In the genomic region with DNA sequence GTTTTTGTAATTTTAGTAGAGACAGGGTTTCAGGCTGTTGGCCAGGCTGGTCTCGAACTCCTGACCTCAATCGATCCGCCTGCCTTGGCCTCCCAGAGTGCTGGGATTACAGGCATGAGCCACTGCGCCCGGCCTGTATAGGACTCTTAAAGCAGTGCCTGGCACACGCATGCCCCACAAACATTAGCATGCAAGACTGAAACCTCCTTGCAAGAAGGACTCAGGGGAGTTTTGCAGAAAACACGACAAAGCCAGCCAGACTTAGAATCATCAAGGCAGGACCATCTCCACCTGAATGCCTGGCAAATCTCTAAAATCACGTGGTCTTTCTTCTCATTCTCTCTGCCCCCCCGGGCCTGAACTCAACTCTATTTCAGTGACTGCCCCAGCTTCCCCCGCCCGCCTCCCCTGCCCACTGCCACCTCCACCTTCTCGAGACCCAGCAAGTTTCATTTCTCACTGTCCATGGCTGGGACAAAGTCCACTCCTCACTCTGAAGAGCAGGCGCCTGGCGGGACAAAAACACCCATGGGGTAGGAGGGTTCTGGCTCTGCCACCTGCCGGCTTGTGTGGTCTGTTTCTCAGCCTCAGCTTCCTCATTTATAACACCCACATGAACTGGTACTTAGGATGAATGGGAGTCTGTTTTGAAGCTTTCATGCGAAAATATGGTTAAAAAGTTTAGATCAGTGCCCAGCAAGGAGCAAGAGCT, we compare ENCODE assay signal across 9 cellular contexts. TPM values are rescaled to one million over a fixed set of nuclear protein-coding genes. Genes with fewer than 3 reads are reported as not detected.
DNase-seq lines count a peak whose midpoint lies in the region; ATAC-seq, FAIRE-seq and TF ChIP-seq lines count a peak whose summit lies in the region.
"Had no signal": no experiment of that assay in that cellular context is flagged by ENCODE, and none has a peak within 500 bp of the region (broad histone marks: within the 10 kb centered on the region; RNA-seq: fewer than 3 reads in every experiment).

No MANE protein-coding gene starts in this region.

- H3K4me1 Mint-ChIP-seq in neural crest cell: peaks cover 7% of the 10 kb centered on the region

- 79% methylated on average over 11 of the region's 16 CpGs for WGBS in K562 (ENCODE audit: insufficient coverage, low coverage, missing lambda C conversion rate)

- no peak overlapping the region for H3K4me2 ChIP-seq in K562 (ENCODE audit: insufficient read depth, low read length)

- peaks cover 31% of the 10 kb centered on the region for H3K79me2 ChIP-seq in K562 (ENCODE audit: control insufficient read depth, insufficient read depth, low read length)

- no peak for FAIRE-seq in K562 (lab: Jason Lieb, UNC)

- in situ Hi-C loops in KBM-7 (cut with MboI; ENCODE audit: low pct_unique_long_range_greater_than_20kb, low sequenced_read_pairs): no loop called here
- in situ Hi-C loops in K562 (cut with MboI): no loop called here

- H3K9ac ChIP-seq in K562 (ENCODE audit: insufficient read depth in 1 of 2, low read depth in 2 of 2, low read length in 2 of 2): peak overlapping the region in 1 of 2 experiments; percentile 71; a peak in 2 of 4 replicates

- H3K4me1 ChIP-seq in K562 (replicated peaks in 1 of 2; ENCODE audit: control insufficient read depth in 2 of 2, insufficient read depth in 2 of 2, low read length in 2 of 2): peaks cover 7 to 15% of the 10 kb centered on the region in 2 experiments; a peak in 4 of 5 replicates

- H4K20me1 ChIP-seq in K562 (replicated peaks; ENCODE audit: control insufficient read depth, insufficient read depth, low read length): no peaks in the 10 kb centered on the region

- H2AFZ ChIP-seq in K562 (ENCODE audit: low read depth, low read length): no peak overlapping the region

- POLR2A ChIA-PET in K562 (lab: Yijun Ruan, JAX): interaction anchor here (0.6 to 2.8 kb wide), 3 partner anchors 9 to 189 kb away, joined by 3 to 7 read pairs (median 3); no protein-coding TSS in a partner anchor

- no peaks in the 10 kb centered on the region for H3K36me3 Mint-ChIP-seq in neural crest cell (ENCODE audit: low read depth)

- H3K9me1 ChIP-seq in K562 (ENCODE audit: control insufficient read depth, insufficient read depth, low read length): no peaks in the 10 kb centered on the region

- peak; percentile 19 for DNase-seq in DMS53 treated with DMSO at 0.1 percent for 48 hours (lab: John Stamatoyannopoulos, UW; ENCODE audit: unreplicated experiment)
- peak; percentile 63 for DNase-seq in KBM-7
- DNase-seq in K562 (ENCODE audit: extremely low read depth in 1 of 4, low spot score in 3 of 4): peak in 2 of 4 experiments; percentile 6
- no peak for DNase-seq in neural crest cell (ENCODE audit: low read depth, low spot score)
- DNase-seq in NCI-H146 treated with DMSO at 0.1 percent for 48 hours (lab: John Stamatoyannopoulos, UW; ENCODE audit: unreplicated experiment): no peak
- DNase-seq in COR-L47 (lab: John Stamatoyannopoulos, UW): no peak
- DNase-seq in RKO (ENCODE audit: low spot score): no peak
- no peak for DNase-seq in hepatic stellate cell (ENCODE audit: low spot score)
- DNase-seq: cortex of kidney had no signal

- CTCF ChIA-PET in K562 (lab: Yijun Ruan, JAX; ENCODE audit: low intra/inter-chr PET ratio): no interaction called here

- H3K4me3 Mint-ChIP-seq in neural crest cell: peak overlapping the region; percentile 56

- no peak for TF ChIP-seq CTCF in K562 (IDR thresholded peaks at IDR 0.05 in 2 of 3, conservative IDR thresholded peaks at IDR 0.05 in 1 of 3; ENCODE audit: insufficient read depth in 2 of 3, low read depth in 1 of 3, low read length in 3 of 3)
- no peak for TF ChIP-seq CTCF in neural crest cell (conservative IDR thresholded peaks at IDR 0.05)

- no peak for TF ChIP-seq EP300 in K562 (IDR thresholded peaks at IDR 0.05; ENCODE audit: low read length)

- no peak overlapping the region for H3K4me3 ChIP-seq in K562

- H3K27me3 ChIP-seq in K562 (ENCODE audit: control insufficient read depth in 2 of 2, insufficient read depth in 2 of 2, low read length in 2 of 2): no peaks in the 10 kb centered on the region

- no peaks in the 10 kb centered on the region for H3K9me3 Mint-ChIP-seq in neural crest cell

- no peaks in the 10 kb centered on the region; the same call in 1 of the 2 replicates for H3K9me3 ChIP-seq in K562 (replicated peaks; ENCODE audit: control insufficient read depth, insufficient read depth, low read depth, low read length)

- no peak for TF ChIP-seq RAD21 in K562 (CRISPR knock-in tag; conservative IDR thresholded peaks at IDR 0.05 in 1 of 2, IDR thresholded peaks at IDR 0.05 in 1 of 2)

- no peak overlapping the region for H3K27ac Mint-ChIP-seq in neural crest cell (ENCODE audit: unreplicated experiment)

- H3K36me3 ChIP-seq in K562 (ENCODE audit: control insufficient read depth, insufficient read depth, low read length): peaks cover 3% of the 10 kb centered on the region; the same call in 1 of the 3 replicates

- no peak for TF ChIP-seq POLR2A in K562 (conservative IDR thresholded peaks at IDR 0.05)

- no TSS peak for BruUV-seq in K562 (replicated peaks; lab: Mats Ljungman, UMichigan)

- intact Hi-C loops in K562 (cut with micrococcal nuclease): no loop called here

- peaks cover 23% of the 10 kb centered on the region for H3K27me3 Mint-ChIP-seq in neural crest cell (ENCODE audit: low read depth)

- H3K27ac ChIP-seq in K562 (ENCODE audit: extremely low read depth, low read depth, low read length): no peak overlapping the region

- ATAC-seq in K562: no peak

TF ChIP-seq in K562, 482 proteins besides CTCF, POLR2A, EP300 and RAD21 (continues in another document):
- TF ChIP-seq ZKSCAN1 (IDR thresholded peaks at IDR 0.05; ENCODE audit: low read depth, low read length): no peak

RNA-seq across cellular contexts. Expression of a gene that starts 2.4 kb away (rescaled TPM):
- total RNA-seq in K562 (2011; cell fraction: chromatin; rRNA removed; ENCODE audit: low replicate concordance): 3.7 and 10.7 TPM in 2 replicates
- total RNA-seq in K562 (2011; cell fraction: nucleolus; rRNA removed): 4.2 and 4.7 TPM in 2 replicates
- 2.7 and 3.1 TPM in 2 replicates for total RNA-seq in K562 (2011; cell fraction: nucleoplasm; rRNA removed)
- total RNA-seq in K562 (2014; rRNA removed) (1.5 and 2.7 TPM in 2 replicates), K562 (2014; rRNA removed; fragmentation: Illumina TruSeq; extraction: Trizol) (0.77 and 0.98 TPM in 2 replicates), K562 (2015; rRNA removed; fragmentation: Illumina TruSeq; extraction: Trizol) (2.1 and 2.8 TPM in 2 replicates), K562 (2021) (11.5 and 11.6 TPM in 2 replicates), neural crest cell (0.72 and 0.96 TPM in 2 replicates)
- polyA plus RNA-seq in K562 (2011; rRNA removed) (0.47 and 1.2 TPM in 2 replicates), K562 (2014; fragmentation: Illumina TruSeq; extraction: Trizol) (3.1 and 7.1 TPM in 2 replicates), K562 (2014; fragmentation: Nextera tagmentation; extraction: Ambion mirVana) (under 1 TPM; 0.07 to 0.11 TPM), K562 (2014; rRNA removed) (4.7 and 5.7 TPM in 2 replicates)
- polyA plus RNA-seq in K562 (2011; cell fraction: cytosol; rRNA removed): 1.2 and 1.9 TPM in 2 replicates
- polyA plus RNA-seq in K562 (2011; cell fraction: nucleus; rRNA removed): 1.5 and 3.1 TPM in 2 replicates
- polyA plus RNA-seq in K562 (2012): 6.6 and 8.4 TPM in 2 replicates
- 0.45 and 0.60 TPM in 2 replicates for polyA minus RNA-seq in K562 (2011; rRNA and poly(A)+ RNA removed)
- polyA minus RNA-seq in K562 (2011; cell fraction: cytosol; rRNA and poly(A)+ RNA removed): 4.6 and 6.3 TPM in 2 replicates
- polyA minus RNA-seq in K562 (2011; cell fraction: nucleus; rRNA and poly(A)+ RNA removed): 1.2 and 1.5 TPM in 2 replicates

RNA-seq across cellular contexts. Expression of a gene that starts 37.6 kb away (rescaled TPM):
- 7.0 and 21.1 TPM in 2 replicates for total RNA-seq in K562 (2011; cell fraction: chromatin; rRNA removed; ENCODE audit: low replicate concordance)
- total RNA-seq in K562 (2011; cell fraction: nucleolus; rRNA removed): 19.5 and 24.3 TPM in 2 replicates
- total RNA-seq in K562 (2011; cell fraction: nucleoplasm; rRNA removed): 12.9 and 14.3 TPM in 2 replicates
- total RNA-seq in K562 (2014; rRNA removed) (17.1 and 22.2 TPM in 2 replicates), K562 (2014; rRNA removed; fragmentation: Illumina TruSeq; extraction: Trizol) (5.9 and 6.8 TPM in 2 replicates), K562 (2015; rRNA removed; fragmentation: Illumina TruSeq; extraction: Trizol) (10.4 and 10.9 TPM in 2 replicates), K562 (2021) (18.8 and 19.0 TPM in 2 replicates), neural crest cell (16.9 and 17.3 TPM in 2 replicates)
- polyA plus RNA-seq in K562 (2011; rRNA removed) (3.9 and 5.1 TPM in 2 replicates), K562 (2014; fragmentation: Illumina TruSeq; extraction: Trizol) (6.3 and 8.2 TPM in 2 replicates), K562 (2014; fragmentation: Nextera tagmentation; extraction: Ambion mirVana) (under 1 TPM; 0.08 to 0.11 TPM), K562 (2014; rRNA removed) (10.2 and 10.7 TPM in 2 replicates)
- polyA plus RNA-seq in K562 (2011; cell fraction: cytosol; rRNA removed): 4.3 and 9.5 TPM in 2 replicates
- 4.8 and 7.1 TPM in 2 replicates for polyA plus RNA-seq in K562 (2011; cell fraction: nucleus; rRNA removed)
- polyA plus RNA-seq in K562 (2012): 0.79 and 0.89 TPM in 2 replicates
- polyA minus RNA-seq in K562 (2011; rRNA and poly(A)+ RNA removed): 7.0 and 7.7 TPM in 2 replicates
- polyA minus RNA-seq in K562 (2011; cell fraction: cytosol; rRNA and poly(A)+ RNA removed): 10.6 and 11.6 TPM in 2 replicates
- polyA minus RNA-seq in K562 (2011; cell fraction: nucleus; rRNA and poly(A)+ RNA removed): 8.9 and 11.9 TPM in 2 replicates

RNA-seq across cellular contexts. Expression of a gene that starts 38.3 kb away (rescaled TPM):
- total RNA-seq in K562 (2011; cell fraction: chromatin; rRNA removed; ENCODE audit: low replicate concordance): 24.0 and 76.2 TPM in 2 replicates
- total RNA-seq in K562 (2011; cell fraction: nucleolus; rRNA removed): 70.4 and 72.2 TPM in 2 replicates
- total RNA-seq in K562 (2011; cell fraction: nucleoplasm; rRNA removed): 46.2 and 49.7 TPM in 2 replicates
- total RNA-seq in K562 (2014; rRNA removed): 68.9 and 91.1 TPM in 2 replicates
- 21.5 and 22.0 TPM in 2 replicates for total RNA-seq in K562 (2014; rRNA removed; fragmentation: Illumina TruSeq; extraction: Trizol)
- total RNA-seq in K562 (2015; rRNA removed; fragmentation: Illumina TruSeq; extraction: Trizol): 46.6 and 46.7 TPM in 2 replicates
- 75.1 and 75.6 TPM in 2 replicates for total RNA-seq in K562 (2021)
- polyA plus RNA-seq in K562 (2011; rRNA removed): 43.1 and 53.5 TPM in 2 replicates
- polyA plus RNA-seq in K562 (2011; cell fraction: cytosol; rRNA removed): 65.0 and 129 TPM in 2 replicates
- 17.0 and 20.6 TPM in 2 replicates for polyA plus RNA-seq in K562 (2011; cell fraction: nucleus; rRNA removed)
- 66.2 and 90.2 TPM in 2 replicates for polyA plus RNA-seq in K562 (2012)
- 31.7 and 59.9 TPM in 2 replicates for polyA plus RNA-seq in K562 (2014; fragmentation: Illumina TruSeq; extraction: Trizol)
- polyA plus RNA-seq in K562 (2014; fragmentation: Nextera tagmentation; extraction: Ambion mirVana): 1 to 10 TPM; 7.5 to 9.8 TPM
- 52.2 and 56.2 TPM in 2 replicates for polyA plus RNA-seq in K562 (2014; rRNA removed)
- 21.0 and 30.6 TPM in 2 replicates for polyA minus RNA-seq in K562 (2011; rRNA and poly(A)+ RNA removed)
- polyA minus RNA-seq in K562 (2011; cell fraction: cytosol; rRNA and poly(A)+ RNA removed): 76.4 and 106 TPM in 2 replicates
- 25.3 and 38.5 TPM in 2 replicates for polyA minus RNA-seq in K562 (2011; cell fraction: nucleus; rRNA and poly(A)+ RNA removed)
- 40.3 and 42.4 TPM in 2 replicates for total RNA-seq in neural crest cell

Comparison
In these comparisons a context has a peak if more than half of its experiments do, and no peak if none do; other contexts are left out.
1. DNase-seq: peak in DMS53 treated with DMSO at 0.1 percent for 48 hours (single experiment) and KBM-7 (single experiment); none in neural crest cell (single experiment), NCI-H146 treated with DMSO at 0.1 percent for 48 hours (single experiment), COR-L47 (single experiment), RKO (single experiment) and hepatic stellate cell (single experiment).